Comparison of ENCODE assay signal across 8 cellular contexts in genomic region chr9:113401027-113401792, GRCh38. TPM values are rescaled to one million over a fixed set of nuclear protein-coding genes. Genes with fewer than 3 reads are reported as not detected.
DNase-seq lines count a peak whose midpoint lies in the region; ATAC-seq and TF ChIP-seq lines count a peak whose summit lies in the region.

Gene ALAD (minus strand): TSS chr9:113401284. CDS start chr9:113393559, 7,725 bp downstream.

- ATAC-seq in HG03439 (IDR thresholded peaks at IDR 0.05; ENCODE audit: unreplicated experiment), result peak; percentile 98

- peak within 1 kb of the TSS; percentile 89 for H3K4me3 ChIP-seq in BE2C (ENCODE audit: low read depth, low read length)

- no peaks in the 10 kb centered on the region for H3K27me3 ChIP-seq in BE2C

- DNase-seq in BE2C (peak; percentile 100), NCI-H510A (lab: John Stamatoyannopoulos, UW) (peak; percentile 96), cerebellum (ENCODE audit: low spot score) (peak; percentile 100), kidney glomerular epithelial cell (lab: John Stamatoyannopoulos, UW) (peak; percentile 97)
- peak; percentile 99 for DNase-seq in activated CD4-positive, alpha-beta T cell treated with anti-CD3 and anti-CD28 coated beads for 1 hour
- DNase-seq in stimulated activated CD4-positive, alpha-beta T cell treated with anti-CD3 and anti-CD28 coated beads, Interleukin-1b, Interleukin-23, amount 100 ng/mL, for 1 hour (ENCODE audit: low read depth in 2 of 2), result peak; percentile 99

- no peaks in the 10 kb centered on the region for H3K4me1 ChIP-seq in BE2C

- TF ChIP-seq CTCF in BE2C (IDR thresholded peaks at IDR 0.05; ENCODE audit: low read depth, low read length), result peak; percentile 91

- H3K36me3 ChIP-seq in BE2C, result peaks cover under 1% of the 10 kb centered on the region; the same call in 1 of the 2 replicates

- peak; percentile 76 for TF ChIP-seq POLR2A in GM19193 (IDR thresholded peaks at IDR 0.05; ENCODE audit: extremely low read depth, insufficient read depth, insufficient read length)

- H3K9me3 ChIP-seq in BE2C, result no peaks in the 10 kb centered on the region

RNA-seq across cellular contexts. Expression of gene ALAD, which starts in this region (rescaled TPM):
- polyA plus RNA-seq in BE2C (2012; ENCODE audit: insufficient read depth, insufficient read length, low read depth), result 23.6 TPM
- total RNA-seq in cerebellum, result 17.1 TPM

Comparison
In these comparisons a context has a peak if more than half of its experiments do, and no peak if none do; other contexts are left out.
1. Peak in every context shown above with its lines: DNase-seq, ATAC-seq and H3K4me3 ChIP-seq.